1 cellular context compared by ENCODE assay signal in genomic region chr9:125538092-125538473, GRCh38.
TF ChIP-seq lines count a peak whose summit lies in the region.

No MANE protein-coding gene starts in this region.

TF ChIP-seq in HEK293, 187 proteins besides CTCF, POLR2A, EP300 and RAD21 (continued from another document):
- TF ChIP-seq, protein P1, sequence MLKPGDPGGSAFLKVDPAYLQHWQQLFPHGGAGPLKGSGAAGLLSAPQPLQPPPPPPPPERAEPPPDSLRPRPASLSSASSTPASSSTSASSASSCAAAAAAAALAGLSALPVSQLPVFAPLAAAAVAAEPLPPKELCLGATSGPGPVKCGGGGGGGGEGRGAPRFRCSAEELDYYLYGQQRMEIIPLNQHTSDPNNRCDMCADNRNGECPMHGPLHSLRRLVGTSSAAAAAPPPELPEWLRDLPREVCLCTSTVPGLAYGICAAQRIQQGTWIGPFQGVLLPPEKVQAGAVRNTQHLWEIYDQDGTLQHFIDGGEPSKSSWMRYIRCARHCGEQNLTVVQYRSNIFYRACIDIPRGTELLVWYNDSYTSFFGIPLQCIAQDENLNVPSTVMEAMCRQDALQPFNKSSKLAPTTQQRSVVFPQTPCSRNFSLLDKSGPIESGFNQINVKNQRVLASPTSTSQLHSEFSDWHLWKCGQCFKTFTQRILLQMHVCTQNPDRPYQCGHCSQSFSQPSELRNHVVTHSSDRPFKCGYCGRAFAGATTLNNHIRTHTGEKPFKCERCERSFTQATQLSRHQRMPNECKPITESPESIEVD (tag by site-specific recombination; IDR thresholded peaks at IDR 0.05): peak; percentile 80
